Comparison of ENCODE assay signal across 16 cellular contexts in the genomic region with DNA sequence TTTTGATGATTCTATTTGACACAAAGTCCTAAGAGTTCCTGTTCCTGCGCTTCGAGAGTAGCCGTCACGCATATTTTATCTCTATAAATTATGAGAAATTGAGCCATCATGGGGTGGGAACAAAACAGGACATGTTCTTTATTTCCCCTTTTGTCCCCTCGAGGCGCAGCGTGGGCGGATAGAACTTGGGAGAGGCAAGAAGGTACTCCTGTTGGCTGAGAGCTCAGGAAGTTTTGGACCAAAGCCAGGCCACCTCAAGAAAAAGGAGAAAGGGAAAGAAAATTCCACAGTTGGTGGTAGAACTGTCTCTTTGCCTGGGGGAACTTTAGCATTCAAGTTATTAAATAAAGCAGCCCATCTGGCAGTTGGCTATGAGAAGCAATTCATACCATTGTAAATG.
"Had no signal": no experiment of that assay in that cellular context is flagged by ENCODE, and none has a peak within 500 bp of the region (broad histone marks: within the 10 kb centered on the region; RNA-seq: fewer than 3 reads in every experiment).

No MANE protein-coding gene starts in this region.

- DNase-seq: activated B cell treated with CpG ODN at 0.5 μM for 24 hours; activated CD4-positive, alpha-beta memory T cell treated with anti-CD3 and anti-CD28 coated beads, Interleukin-2, amount 10 ng/mL, durations not matched to agents 7 days and 5 days; activated CD4-positive, alpha-beta T cell treated with anti-CD3 and anti-CD28 coated beads for 4 hours; activated naive CD4-positive, alpha-beta T cell; activated naive CD8-positive, alpha-beta T cell treated with anti-CD3 and anti-CD28 coated beads for 36 hours; activated T-cell treated with anti-CD3 and anti-CD28 coated beads, Interleukin-2, amount 50 U/mL, for 1 hour; amygdala; body of pancreas; heart left ventricle; left lung; stimulated activated naive CD4-positive, alpha-beta T cell had no signal

- H3K27me3 Mint-ChIP-seq: activated B cell treated with CpG ODN at 0.5 μM for 24 hours; activated CD4-positive, alpha-beta memory T cell treated with anti-CD3 and anti-CD28 coated beads, Interleukin-2, amount 10 ng/mL, durations not matched to agents 7 days and 5 days; activated naive CD8-positive, alpha-beta T cell treated with anti-CD3 and anti-CD28 coated beads for 36 hours; activated T-helper 17 cell treated with anti-CD3 and anti-CD28 coated beads, Interleukin-2, amount 50 U/mL, for 72 hours; memory B cell had no signal

- H3K27ac Mint-ChIP-seq: activated B cell treated with CpG ODN at 0.5 μM for 24 hours; activated CD4-positive, alpha-beta memory T cell treated with anti-CD3 and anti-CD28 coated beads, Interleukin-2, amount 10 ng/mL, durations not matched to agents 7 days and 5 days; activated naive CD8-positive, alpha-beta T cell treated with anti-CD3 and anti-CD28 coated beads for 36 hours; activated T-helper 17 cell treated with anti-CD3 and anti-CD28 coated beads, Interleukin-2, amount 50 U/mL, for 72 hours; memory B cell had no signal

- H3K4me3 Mint-ChIP-seq: activated B cell treated with CpG ODN at 0.5 μM for 24 hours; activated CD4-positive, alpha-beta memory T cell treated with anti-CD3 and anti-CD28 coated beads, Interleukin-2, amount 10 ng/mL, durations not matched to agents 7 days and 5 days; activated naive CD8-positive, alpha-beta T cell treated with anti-CD3 and anti-CD28 coated beads for 36 hours; activated T-helper 17 cell treated with anti-CD3 and anti-CD28 coated beads, Interleukin-2, amount 50 U/mL, for 72 hours; memory B cell had no signal

- H3K4me1 Mint-ChIP-seq: activated B cell treated with CpG ODN at 0.5 μM for 24 hours; activated CD4-positive, alpha-beta memory T cell treated with anti-CD3 and anti-CD28 coated beads, Interleukin-2, amount 10 ng/mL, durations not matched to agents 7 days and 5 days; activated naive CD8-positive, alpha-beta T cell treated with anti-CD3 and anti-CD28 coated beads for 36 hours; activated T-helper 17 cell treated with anti-CD3 and anti-CD28 coated beads, Interleukin-2, amount 50 U/mL, for 72 hours; memory B cell had no signal

- H3K4me3 ChIP-seq: body of pancreas, coronary artery, gastroesophageal sphincter, heart left ventricle, left lung had no signal

- H3K9me3 ChIP-seq: body of pancreas had no signal

- H3K4me1 ChIP-seq: body of pancreas, gastroesophageal sphincter, heart left ventricle, left lung had no signal

- ATAC-seq: activated T-helper 17 cell treated with anti-CD3 and anti-CD28 coated beads, Interleukin-2, amount 50 U/mL, for 72 hours; body of pancreas; esophagus mucosa; gastroesophageal sphincter; heart left ventricle; left lung had no signal

- H3K27me3 ChIP-seq: body of pancreas, heart left ventricle, left lung had no signal

- H3K27ac ChIP-seq: body of pancreas, coronary artery, gastroesophageal sphincter, heart left ventricle, left lung had no signal

- H3K36me3 ChIP-seq: gastroesophageal sphincter, heart left ventricle, left lung had no signal
